ENCODE assay signal across 8 cellular contexts in the genomic region with DNA sequence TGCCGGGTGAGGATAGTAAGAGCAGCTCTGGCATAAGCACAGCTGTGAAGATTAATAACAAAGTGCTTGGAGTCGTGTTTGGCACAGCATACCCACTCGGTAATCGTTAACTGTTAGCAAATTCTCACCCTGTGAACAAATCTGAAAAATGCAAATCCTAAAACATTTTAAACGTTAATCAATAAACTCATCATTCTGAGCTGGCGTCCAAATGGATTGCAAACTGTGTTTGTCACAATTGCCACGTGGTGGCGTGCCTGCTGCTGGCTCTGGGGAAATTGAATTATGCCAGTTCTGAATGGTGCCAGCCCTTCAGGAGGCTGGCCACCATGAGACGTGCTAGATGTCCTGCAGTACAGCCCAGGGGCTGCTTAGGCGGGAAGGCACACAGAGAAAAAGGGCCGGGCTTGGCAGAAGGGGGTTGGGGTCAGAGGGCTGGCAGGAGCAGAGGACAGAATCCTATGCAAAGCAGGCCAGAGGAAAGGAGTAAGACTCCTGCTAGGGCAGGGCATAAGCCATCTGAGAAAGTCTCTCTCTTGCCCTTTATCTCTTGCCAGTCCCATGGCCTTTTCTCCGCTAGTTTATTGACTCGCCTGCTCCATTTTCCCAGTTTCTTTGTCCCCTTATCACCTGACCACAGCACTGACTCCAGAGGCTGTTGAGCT. TPM values are rescaled to one million over a fixed set of nuclear protein-coding genes. Genes with fewer than 3 reads are reported as not detected.
DNase-seq lines count a peak whose midpoint lies in the region; TF ChIP-seq lines count a peak whose summit lies in the region.

No MANE protein-coding gene starts in this region.

- H2BK5ac ChIP-seq in mesendoderm (ENCODE audit: low read length): no peak overlapping the region

- TF ChIP-seq CTCF in A673 (conservative IDR thresholded peaks at IDR 0.05; ENCODE audit: low read depth, low read length): peak; percentile 73
- peak; percentile 57 for TF ChIP-seq CTCF in GM12873 (IDR thresholded peaks at IDR 0.05; ENCODE audit: insufficient read depth, low read depth, low read length, missing control alignments)
- TF ChIP-seq CTCF in epithelial cell of esophagus (IDR thresholded peaks at IDR 0.05; ENCODE audit: insufficient read depth, low read depth, low read length, missing control alignments): peak; percentile 74
- TF ChIP-seq CTCF in stomach (IDR thresholded peaks at IDR 0.05): peak in 3 of 7 experiments; percentile 16 to 19 (median 18)

- no peak overlapping the region for H4K5ac ChIP-seq in mesendoderm (ENCODE audit: low read length)

- POLR2A ChIA-PET in A673 (lab: Charles Lee; ENCODE audit: low non-redundant PET): no interaction called here

- no peak overlapping the region for H3K4me2 ChIP-seq in mesendoderm (ENCODE audit: low read length)

- H3K27me3 ChIP-seq in A673 (replicated peaks; ENCODE audit: insufficient read depth, low read depth, low read length, poor library complexity): peaks cover 49% of the 10 kb centered on the region
- H3K27me3 ChIP-seq in stomach: peaks cover 14 to 100% (median 80%) of the 10 kb centered on the region in 3 donors
- H3K27me3 ChIP-seq in mesendoderm (ENCODE audit: insufficient read depth, low read length, poor library complexity): peaks cover 36% of the 10 kb centered on the region

- H3K23ac ChIP-seq in mesendoderm (ENCODE audit: low read length): no peak overlapping the region

- H3K9ac ChIP-seq in mesendoderm (ENCODE audit: low read length): no peak overlapping the region

- BruUV-seq in A673 (replicated peaks; lab: Mats Ljungman, UMichigan): no TSS peak

- peak; percentile 42 for DNase-seq in A673 (ENCODE audit: low spot score)
- peak; percentile 44 for DNase-seq in NCI-H774 (lab: John Stamatoyannopoulos, UW)
- DNase-seq in epithelial cell of esophagus (ENCODE audit: low read depth): peak; percentile 39
- DNase-seq in stomach: no peak
- no peak for DNase-seq in ecto neural progenitor cell (ENCODE audit: low spot score)
- DNase-seq in stimulated activated CD4-positive, alpha-beta T cell treated with anti-CD3 and anti-CD28 coated beads, Interleukin-4, amount 100 ng/mL, for 24 hours: no peak
- DNase-seq in mesendoderm: no peak

- no peak overlapping the region for H2AK5ac ChIP-seq in mesendoderm (ENCODE audit: low read length)

- WGBS in stomach, 5 donors: 20 to 25% (median 24%) methylated on average over 13 of the region's 13 CpGs
- no CpG with 5 or more reads among the region's 13 CpGs for WGBS in mesendoderm (ENCODE audit: extremely low coverage, insufficient coverage, low lambda C conversion rate)

- CTCF ChIA-PET in A673 (lab: Charles Lee): interaction anchor here (0.6 to 4.1 kb wide), 6 partner anchors 13 to 260 kb away, joined by 3 to 36 read pairs (median 6); no protein-coding TSS in a partner anchor

- no peaks in the 10 kb centered on the region for H3K79me2 ChIP-seq in mesendoderm (ENCODE audit: control insufficient read depth, insufficient read depth, low read length)

- H3K4me1 ChIP-seq in A673 (ENCODE audit: insufficient read depth, low read length, poor library complexity, severe bottlenecking) (peaks cover 6% of the 10 kb centered on the region), stomach (peaks cover 7 to 23% (median 18%) of the 10 kb centered on the region in 4 donors), mesendoderm (ENCODE audit: control insufficient read depth, low read depth, low read length) (no peaks in the 10 kb centered on the region)

- no peak overlapping the region for H3K18ac ChIP-seq in mesendoderm (ENCODE audit: low read length)

- no peak overlapping the region for H3K4ac ChIP-seq in mesendoderm (ENCODE audit: low read depth, low read length)

- no peak overlapping the region for H4K8ac ChIP-seq in mesendoderm (ENCODE audit: low read depth, low read length)

- H3K36me3 ChIP-seq in A673 (ENCODE audit: insufficient read depth, low read length, poor library complexity, severe bottlenecking) (no peaks in the 10 kb centered on the region), stomach (no peaks in the 10 kb centered on the region), mesendoderm (ENCODE audit: control insufficient read depth, insufficient read depth, low read length) (no peaks in the 10 kb centered on the region)

- intact Hi-C loops in A673 (cut with micrococcal nuclease; ENCODE audit: unreplicated experiment): loop anchor here (5.0 kb wide), 3 partner anchors 41 to 201 kb away; no protein-coding TSS in a partner anchor
- intact Hi-C loops in stomach (cut with DNase I; ENCODE audit: low total_unique reads): no loop called here

- no peak overlapping the region for H2BK120ac ChIP-seq in mesendoderm (ENCODE audit: low read depth, low read length)

- H3K9me3 ChIP-seq in A673 (ENCODE audit: low read depth, low read length, poor library complexity, severe bottlenecking) (no peaks in the 10 kb centered on the region), stomach (no peaks in the 10 kb centered on the region)

- H3K27ac ChIP-seq in A673 (ENCODE audit: low read depth, low read length, poor library complexity, severe bottlenecking) (no peak overlapping the region), stomach (no peak overlapping the region), mesendoderm (ENCODE audit: low read depth, low read length) (no peak overlapping the region)

- no peak overlapping the region for H3K56ac ChIP-seq in mesendoderm (ENCODE audit: low read length)

- H3K79me1 ChIP-seq in mesendoderm (ENCODE audit: low read length): no peaks in the 10 kb centered on the region

- TF ChIP-seq EP300 in stomach (IDR thresholded peaks at IDR 0.05): no peak

- H3K4me3 ChIP-seq in A673 (ENCODE audit: low read depth, low read length, poor library complexity, severe bottlenecking): no peak overlapping the region
- H3K4me3 ChIP-seq in epithelial cell of esophagus (ENCODE audit: low read length): no peak overlapping the region
- H3K4me3 ChIP-seq in stomach: no peak overlapping the region
- H3K4me3 ChIP-seq in mesendoderm (ENCODE audit: low read length): no peak overlapping the region

- no peak overlapping the region for H2BK15ac ChIP-seq in mesendoderm (replicated peaks; ENCODE audit: low read depth)

- TF ChIP-seq POLR2A in stomach (IDR thresholded peaks at IDR 0.05): no peak

RNA-seq across cellular contexts. Expression of gene POLG, which starts 22.1 kb away (rescaled TPM):
- total RNA-seq in A673 (2021) (63.5 and 166 TPM in 2 replicates), stomach (100 to 1,000 TPM in 2 of 5 donors, 10 to 100 TPM in 3; 42.4 to 172 (median 76.9) TPM)
- polyA plus RNA-seq in stomach: 10 to 100 TPM; 22.7 to 40.5 (median 24.3) TPM
- 17.7 TPM for polyA plus RNA-seq in mesendoderm (2013, experiment 1 of 2)
- polyA plus RNA-seq in mesendoderm (2013, experiment 2 of 2): 17.3 TPM

Comparison
In these comparisons a context has a peak if more than half of its experiments do, and no peak if none do; other contexts are left out.
1. DNase-seq: peak in A673 (single experiment), NCI-H774 (single experiment) and epithelial cell of esophagus (single experiment); none in stomach (single experiment), ecto neural progenitor cell (single experiment), stimulated activated CD4-positive, alpha-beta T cell treated with anti-CD3 and anti-CD28 coated beads, Interleukin-4, amount 100 ng/mL, for 24 hours (single experiment) and mesendoderm (single experiment).